ENCODE assay signal across 17 cellular contexts in the genomic region with DNA sequence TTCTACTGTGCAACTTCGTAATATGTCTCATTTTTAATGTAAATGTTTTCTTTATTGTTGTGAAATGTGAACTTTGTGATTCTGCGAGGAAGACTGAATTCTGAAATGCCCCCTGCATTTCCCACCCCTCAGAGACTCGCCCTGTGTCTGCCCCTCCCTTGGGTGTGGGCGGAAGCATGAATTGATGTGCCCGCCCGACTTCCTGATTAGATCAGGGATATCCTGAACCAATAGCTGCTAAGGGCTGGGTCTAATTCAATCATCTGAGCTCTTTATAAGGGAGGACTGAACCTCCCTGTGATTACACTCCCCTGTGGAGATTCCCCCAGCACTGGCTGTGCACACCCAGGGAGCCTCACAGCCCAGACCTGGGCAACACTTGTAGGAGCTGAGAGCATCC. TPM values are rescaled to one million over a fixed set of nuclear protein-coding genes. Genes with fewer than 3 reads are reported as not detected.
"Had no signal": no experiment of that assay in that cellular context is flagged by ENCODE, and none has a peak within 500 bp of the region (broad histone marks: within the 10 kb centered on the region; RNA-seq: fewer than 3 reads in every experiment).

TAF11L11 (plus strand) TSS at position 304 of the 400 bp plus-strand sequence.

RNA-seq across cellular contexts. Expression of gene TAF11L11, which starts in this region (rescaled TPM):
- total RNA-seq: naive thymus-derived CD8-positive, alpha-beta T cell; natural killer cell treated with Interleukin-12 subunit alpha and Interleukin-12 subunit beta and Interleukin-15 and Interleukin-18, amount 100 ng/mL, for 72 hours; neural crest cell; omental fat pad; ovary; prostate gland; pulmonary artery endothelial cell; right atrium auricular region; sciatic nerve; smooth muscle cell; spleen; suprapubic skin; testis; transverse colon; upper lobe of right lung; urinary bladder; vagina had no signal
